In the genomic region with DNA sequence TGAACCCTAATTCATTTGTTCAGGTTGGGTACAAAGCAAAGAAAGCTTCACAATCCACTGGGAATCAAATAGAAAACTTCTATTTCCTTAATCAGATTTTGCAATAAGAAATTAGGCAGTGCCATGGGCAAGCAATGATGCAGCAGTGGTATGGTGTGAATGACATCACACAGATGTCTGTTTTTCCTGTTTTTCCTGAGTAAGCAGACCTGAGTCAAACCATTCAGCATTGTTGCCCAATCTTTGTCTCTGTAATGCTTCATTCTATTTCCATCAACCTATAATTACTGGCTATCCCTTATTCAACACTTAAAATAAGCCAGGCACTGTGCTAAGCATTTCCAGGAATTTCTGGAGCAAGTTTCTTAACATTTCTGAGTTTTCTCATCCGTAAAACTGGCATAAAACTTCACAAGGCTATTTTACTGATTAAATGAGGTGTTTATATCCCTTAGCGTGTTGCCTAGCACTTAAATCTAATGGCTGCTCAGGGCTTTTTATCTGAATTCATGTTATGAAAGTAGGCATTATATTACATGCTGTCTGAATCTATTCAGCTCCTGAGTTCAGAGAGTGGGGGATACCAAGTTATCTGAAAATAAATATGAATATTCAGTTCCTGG, we compare ENCODE assay signal across 11 cellular contexts. TPM values are rescaled to one million over a fixed set of nuclear protein-coding genes. Genes with fewer than 3 reads are reported as not detected.
A peak's percentile ranks its signal among the peaks of the same experiment; 100 is the strongest.
DNase-seq lines count a peak whose midpoint lies in the region; TF ChIP-seq lines count a peak whose summit lies in the region.
"Had no signal": no experiment of that assay in that cellular context is flagged by ENCODE, and none has a peak within 500 bp of the region (broad histone marks: within the 10 kb centered on the region; RNA-seq: fewer than 3 reads in every experiment).

No MANE protein-coding gene starts in this region.

- H3K27me3 Mint-ChIP-seq in activated naive CD4-positive, alpha-beta T cell treated with anti-CD3 and anti-CD28 coated beads, Interleukin-2, amount 50 U/mL, for 24 hours: no peaks in the 10 kb centered on the region
- no peaks in the 10 kb centered on the region for H3K27me3 Mint-ChIP-seq in activated naive CD4-positive, alpha-beta T cell treated with anti-CD3 and anti-CD28 coated beads for 36 hours (ENCODE audit: low read depth)

- H3K4me1 ChIP-seq in tibial nerve: no peaks in the 10 kb centered on the region

- intact Hi-C loops in activated naive CD4-positive, alpha-beta T cell treated with anti-CD3 and anti-CD28 coated beads for 36 hours (cut with micrococcal nuclease): loop anchor here (1.0 kb wide), 2 partner anchors 11 to 17 kb away; partner anchors contain the start of genes ACAA1 and OXSR1

- POLR2A ChIA-PET in RWPE1 (lab: Yijun Ruan, JAX; ENCODE audit: low non-redundant PET): no interaction called here

- WGBS in tibial nerve, 2 donors: 56 to 62% methylated on average over 2 of the region's 2 CpGs

- H3K27me3 ChIP-seq in tibial nerve: no peaks in the 10 kb centered on the region

- CTCF ChIA-PET in activated naive CD4-positive, alpha-beta T cell treated with anti-CD3 and anti-CD28 coated beads for 36 hours (lab: Charles Lee): interaction anchor here (0.6 to 3.9 kb wide), 3 partner anchors 10 to 36 kb away, joined by 3 to 19 read pairs (median 3); partner anchors contain the start of gene OXSR1
- CTCF ChIA-PET in RWPE1 (lab: Yijun Ruan, JAX): interaction anchor here (0.6 kb wide), 1 partner anchor 10 kb away, joined by 3 read pairs; no protein-coding TSS in a partner anchor

- TF ChIP-seq POLR2A in tibial nerve (IDR thresholded peaks at IDR 0.05): no peak

- no peaks in the 10 kb centered on the region for H3K9me3 Mint-ChIP-seq in activated naive CD4-positive, alpha-beta T cell treated with anti-CD3 and anti-CD28 coated beads, Interleukin-2, amount 50 U/mL, for 24 hours
- H3K9me3 Mint-ChIP-seq in activated naive CD4-positive, alpha-beta T cell treated with anti-CD3 and anti-CD28 coated beads for 36 hours: no peaks in the 10 kb centered on the region
- H3K9me3 Mint-ChIP-seq: activated T-helper 1 cell treated with anti-CD3 and anti-CD28 coated beads, Interleukin-12 subunit alpha, Interleukin-12 subunit beta, Interleukin-2, Interleukin-4 antibody, amounts not matched to agents 30 ng/mL and 10 ng/mL and 1 ng/mL, durations not matched to agents 14 hours and 24 hours and 36 hours; endodermal cell had no signal

- H3K4me3 ChIP-seq in fibroblast of villous mesenchyme (ENCODE audit: low read depth, low read length) (no peak overlapping the region), tibial nerve (no peak overlapping the region)

- no peaks in the 10 kb centered on the region for H3K9me3 ChIP-seq in tibial nerve

- TF ChIP-seq EP300 in tibial nerve (IDR thresholded peaks at IDR 0.05): peak; percentile 33 to 69

- no peaks in the 10 kb centered on the region for H3K36me3 ChIP-seq in tibial nerve

- no peak overlapping the region for H3K4me3 Mint-ChIP-seq in activated naive CD4-positive, alpha-beta T cell treated with anti-CD3 and anti-CD28 coated beads, Interleukin-2, amount 50 U/mL, for 24 hours
- H3K4me3 Mint-ChIP-seq in activated naive CD4-positive, alpha-beta T cell treated with anti-CD3 and anti-CD28 coated beads for 36 hours: no peak overlapping the region
- H3K4me3 Mint-ChIP-seq: activated T-helper 1 cell treated with anti-CD3 and anti-CD28 coated beads, Interleukin-12 subunit alpha, Interleukin-12 subunit beta, Interleukin-2, Interleukin-4 antibody, amounts not matched to agents 30 ng/mL and 10 ng/mL and 1 ng/mL, durations not matched to agents 14 hours and 24 hours and 36 hours; endodermal cell had no signal

- H3K27ac Mint-ChIP-seq in activated naive CD4-positive, alpha-beta T cell treated with anti-CD3 and anti-CD28 coated beads, Interleukin-2, amount 50 U/mL, for 24 hours: peak overlapping the region; percentile 38
- H3K27ac Mint-ChIP-seq in activated naive CD4-positive, alpha-beta T cell treated with anti-CD3 and anti-CD28 coated beads for 36 hours: no peak overlapping the region
- H3K27ac Mint-ChIP-seq: activated T-helper 1 cell treated with anti-CD3 and anti-CD28 coated beads, Interleukin-12 subunit alpha, Interleukin-12 subunit beta, Interleukin-2, Interleukin-4 antibody, amounts not matched to agents 30 ng/mL and 10 ng/mL and 1 ng/mL, durations not matched to agents 14 hours and 24 hours and 36 hours; endodermal cell had no signal

- no peak for TF ChIP-seq CTCF in RWPE1 (conservative IDR thresholded peaks at IDR 0.05; ENCODE audit: low read depth)
- no peak for TF ChIP-seq CTCF in fibroblast of villous mesenchyme (IDR thresholded peaks at IDR 0.05; ENCODE audit: insufficient read depth, low read depth, low read length)
- no peak for TF ChIP-seq CTCF in tibial nerve (IDR thresholded peaks at IDR 0.05)

- no peaks in the 10 kb centered on the region for H3K36me3 Mint-ChIP-seq in activated naive CD4-positive, alpha-beta T cell treated with anti-CD3 and anti-CD28 coated beads, Interleukin-2, amount 50 U/mL, for 24 hours
- H3K36me3 Mint-ChIP-seq in activated naive CD4-positive, alpha-beta T cell treated with anti-CD3 and anti-CD28 coated beads for 36 hours (ENCODE audit: low read depth): no peaks in the 10 kb centered on the region

- no peak for DNase-seq in activated naive CD4-positive, alpha-beta T cell treated with anti-CD3 and anti-CD28 coated beads for 36 hours
- peak; percentile 81 for DNase-seq in RWPE1 (ENCODE audit: low spot score)
- peak; percentile 89 for DNase-seq in fibroblast of villous mesenchyme (ENCODE audit: low read depth)
- DNase-seq in tibial nerve (ENCODE audit: low spot score in 2 of 2): no peak
- no peak for DNase-seq in cortex of kidney (lab: John Stamatoyannopoulos, UW)
- no peak for DNase-seq in amygdala (lab: John Stamatoyannopoulos, UW)
- DNase-seq in NCI-H128 (lab: John Stamatoyannopoulos, UW; ENCODE audit: unreplicated experiment): no peak
- DNase-seq: endodermal cell, MM.1S had no signal

- peaks cover 29% of the 10 kb centered on the region for H3K4me1 Mint-ChIP-seq in activated naive CD4-positive, alpha-beta T cell treated with anti-CD3 and anti-CD28 coated beads, Interleukin-2, amount 50 U/mL, for 24 hours
- H3K4me1 Mint-ChIP-seq in activated naive CD4-positive, alpha-beta T cell treated with anti-CD3 and anti-CD28 coated beads for 36 hours (ENCODE audit: low read depth): peaks cover 35% of the 10 kb centered on the region
- H3K4me1 Mint-ChIP-seq: endodermal cell had no signal

- H3K27ac ChIP-seq in RWPE1 (no peak overlapping the region), tibial nerve (peak overlapping the region in 1 of 4 donors; percentile 46)

RNA-seq across cellular contexts. Expression of gene OXSR1, which starts 11.2 kb away (rescaled TPM):
- total RNA-seq in activated naive CD4-positive, alpha-beta T cell treated with anti-CD3 and anti-CD28 coated beads for 36 hours: 10 to 100 TPM; 33.8 to 35.0 TPM
- 42.2 and 68.2 TPM in 2 replicates for total RNA-seq in fibroblast of villous mesenchyme
- 10 to 100 TPM; 23.9 to 35.8 (median 29.9) TPM for total RNA-seq in tibial nerve

RNA-seq across cellular contexts. Expression of gene MYD88, which starts 15.6 kb away (rescaled TPM):
- total RNA-seq in activated naive CD4-positive, alpha-beta T cell treated with anti-CD3 and anti-CD28 coated beads for 36 hours: 10 to 100 TPM; 16.6 to 19.3 TPM
- total RNA-seq in fibroblast of villous mesenchyme: 6.9 and 10.6 TPM in 2 replicates
- total RNA-seq in tibial nerve: 10 to 100 TPM; 29.9 to 36.3 (median 34.3) TPM

RNA-seq across cellular contexts. Expression of gene ACAA1, which starts 17.2 kb away (rescaled TPM):
- total RNA-seq in activated naive CD4-positive, alpha-beta T cell treated with anti-CD3 and anti-CD28 coated beads for 36 hours: 10 to 100 TPM; 57.5 to 58.7 TPM
- 18.1 and 20.0 TPM in 2 replicates for total RNA-seq in fibroblast of villous mesenchyme
- total RNA-seq in tibial nerve: 10 to 100 TPM; 63.9 to 83.3 (median 80.5) TPM

Comparison
In these comparisons a context has a peak if more than half of its experiments do, and no peak if none do; other contexts are left out.
1. DNase-seq: peak in RWPE1 (single experiment) and fibroblast of villous mesenchyme (single experiment); none in activated naive CD4-positive, alpha-beta T cell treated with anti-CD3 and anti-CD28 coated beads for 36 hours (single experiment), tibial nerve (0 of 2), cortex of kidney (single experiment), amygdala (0 of 56) and NCI-H128 (single experiment).